In genomic region chr22:42419328-42419881, GRCh38 we compare ENCODE assay signal across 15 cellular contexts. TPM values are rescaled to one million over a fixed set of nuclear protein-coding genes. Genes with fewer than 3 reads are reported as not detected.
DNase-seq lines count a peak whose midpoint lies in the region; ATAC-seq and TF ChIP-seq lines count a peak whose summit lies in the region.
"Had no signal": no experiment of that assay in that cellular context is flagged by ENCODE, and none has a peak within 500 bp of the region (broad histone marks: within the 10 kb centered on the region; RNA-seq: fewer than 3 reads in every experiment).

No MANE protein-coding gene starts in this region.

- H3K4me3 ChIP-seq in WERI-Rb-1 (ENCODE audit: low read depth, low read length) = no peak overlapping the region
- H3K4me3 ChIP-seq: stomach had no signal

- no peaks in the 10 kb centered on the region for H3K27me3 ChIP-seq in WERI-Rb-1 (ENCODE audit: insufficient read depth, low read depth, severe bottlenecking)
- H3K27me3 ChIP-seq: stomach had no signal

- H3K9me3 ChIP-seq in WERI-Rb-1 (ENCODE audit: severe bottlenecking) = no peaks in the 10 kb centered on the region
- H3K9me3 ChIP-seq: stomach had no signal

- H3K27me3 Mint-ChIP-seq in activated B cell treated with CpG ODN at 0.5 μM for 24 hours = peaks cover 21% of the 10 kb centered on the region
- peaks cover 10% of the 10 kb centered on the region for H3K27me3 Mint-ChIP-seq in memory B cell

- CTCF ChIA-PET in activated B cell treated with CpG ODN at 0.5 μM for 24 hours (lab: Charles Lee) = no interaction called here

- ATAC-seq in GM18868 (IDR thresholded peaks at IDR 0.05; ENCODE audit: unreplicated experiment) = peak; percentile 56
- peak; percentile 78 for ATAC-seq in activated B cell treated with CpG ODN at 0.5 μM for 24 hours (ENCODE audit: low read depth)
- ATAC-seq in memory B cell (ENCODE audit: low read depth) = peak; percentile 91
- no peak for ATAC-seq in GM21825 (IDR thresholded peaks at IDR 0.05; ENCODE audit: unreplicated experiment)
- no peak for ATAC-seq in HG03521 (IDR thresholded peaks at IDR 0.05; ENCODE audit: unreplicated experiment)

- H3K36me3 Mint-ChIP-seq in activated B cell treated with CpG ODN at 0.5 μM for 24 hours (ENCODE audit: low read depth) = no peaks in the 10 kb centered on the region
- H3K36me3 Mint-ChIP-seq in memory B cell = no peaks in the 10 kb centered on the region

- no peaks in the 10 kb centered on the region for H3K36me3 ChIP-seq in WERI-Rb-1
- H3K36me3 ChIP-seq: stomach had no signal

- TF ChIP-seq CTCF in activated B cell treated with CpG ODN at 0.5 μM for 24 hours (IDR thresholded peaks at IDR 0.05) (no peak), WERI-Rb-1 (IDR thresholded peaks at IDR 0.05; ENCODE audit: low read depth, low read length) (no peak)

- peak overlapping the region; percentile 70 for H3K4me3 Mint-ChIP-seq in activated B cell treated with CpG ODN at 0.5 μM for 24 hours
- peak overlapping the region; percentile 80 for H3K4me3 Mint-ChIP-seq in memory B cell
- H3K4me3 Mint-ChIP-seq: T-helper 2 cell treated with Interferon-gamma antibody and Interleukin-4, amounts not matched to agents 5 μg/mL and 100 μg/mL, for 36 hours had no signal

- intact Hi-C loops in activated B cell treated with CpG ODN at 0.5 μM for 24 hours (cut with micrococcal nuclease) = no loop called here

- H3K27ac ChIP-seq in WERI-Rb-1 = no peak overlapping the region
- H3K27ac ChIP-seq: stomach had no signal

- H3K9me3 Mint-ChIP-seq in activated B cell treated with CpG ODN at 0.5 μM for 24 hours (no peaks in the 10 kb centered on the region), memory B cell (no peaks in the 10 kb centered on the region)
- H3K9me3 Mint-ChIP-seq: T-helper 2 cell treated with Interferon-gamma antibody and Interleukin-4, amounts not matched to agents 5 μg/mL and 100 μg/mL, for 36 hours had no signal

- peak; percentile 42 for DNase-seq in Ammon's horn (ENCODE audit: low spot score)
- DNase-seq in activated B cell treated with CpG ODN at 0.5 μM for 24 hours = no peak
- peak; percentile 51 to 62 for DNase-seq in memory B cell (ENCODE audit: low spot score in 2 of 2)
- DNase-seq in RKO (ENCODE audit: low spot score) = no peak
- DNase-seq in WERI-Rb-1 = no peak
- DNase-seq: activated CD8-positive, alpha-beta memory T cell treated with anti-CD3 and anti-CD28 coated beads, Interleukin-2, amount 50 U/mL, for 4 hours; amniotic stem cell; hippocampal formation; NCI-H1436 treated with DMSO at 0.1 percent for 48 hours; stomach had no signal

- no peak overlapping the region for H3K27ac Mint-ChIP-seq in activated B cell treated with CpG ODN at 0.5 μM for 24 hours
- H3K27ac Mint-ChIP-seq in memory B cell = peak overlapping the region; percentile 93
- H3K27ac Mint-ChIP-seq: T-helper 2 cell treated with Interferon-gamma antibody and Interleukin-4, amounts not matched to agents 5 μg/mL and 100 μg/mL, for 36 hours had no signal

- peaks cover 17% of the 10 kb centered on the region for H3K4me1 Mint-ChIP-seq in activated B cell treated with CpG ODN at 0.5 μM for 24 hours
- peaks cover 15% of the 10 kb centered on the region for H3K4me1 Mint-ChIP-seq in memory B cell

- POLR2A ChIA-PET in activated B cell treated with CpG ODN at 0.5 μM for 24 hours (lab: Charles Lee) = interaction anchor here (0.6 kb wide), 1 partner anchor 613 kb away, joined by 3 read pairs; no protein-coding TSS in a partner anchor

RNA-seq across cellular contexts. Expression of gene NFAM1, which starts 12.8 kb away (rescaled TPM):
- total RNA-seq in activated B cell treated with CpG ODN at 0.5 μM for 24 hours = 0.12 and 0.18 TPM in 2 replicates
- total RNA-seq: HT1080 had no signal

Comparison
In these comparisons a context has a peak if more than half of its experiments do, and no peak if none do; other contexts are left out.
1. DNase-seq: peak in Ammon's horn (single experiment) and memory B cell (2 of 2); none in activated B cell treated with CpG ODN at 0.5 μM for 24 hours (single experiment), RKO (single experiment) and WERI-Rb-1 (single experiment).
2. ATAC-seq: peak in GM18868 (single experiment), activated B cell treated with CpG ODN at 0.5 μM for 24 hours (single experiment) and memory B cell (single experiment); none in GM21825 (single experiment) and HG03521 (single experiment).